ENCODE assay signal across 17 cellular contexts in genomic region chr11:44980533-44981427, GRCh38. TPM values are rescaled to one million over a fixed set of nuclear protein-coding genes. Genes with fewer than 3 reads are reported as not detected.
DNase-seq lines count a peak whose midpoint lies in the region; ATAC-seq and TF ChIP-seq lines count a peak whose summit lies in the region.
"Had no signal": no experiment of that assay in that cellular context is flagged by ENCODE, and none has a peak within 500 bp of the region (broad histone marks: within the 10 kb centered on the region; RNA-seq: fewer than 3 reads in every experiment).

No MANE protein-coding gene starts in this region.

- TF ChIP-seq CTCF in heart right ventricle (IDR thresholded peaks at IDR 0.05) (no peak), upper lobe of left lung (IDR thresholded peaks at IDR 0.05) (no peak)

- peak overlapping the region in 1 of 2 donors; percentile 22 for H3K4me3 Mint-ChIP-seq in effector memory CD8-positive, alpha-beta T cell
- H3K4me3 Mint-ChIP-seq: H9; naive thymus-derived CD4-positive, alpha-beta T cell had no signal

- H3K27me3 Mint-ChIP-seq in effector memory CD8-positive, alpha-beta T cell = no peaks in the 10 kb centered on the region
- H3K27me3 Mint-ChIP-seq: naive thymus-derived CD4-positive, alpha-beta T cell had no signal

- H3K4me1 ChIP-seq in heart right ventricle (peaks cover 0 to 45% (median 42%) of the 10 kb centered on the region in 9 donors), mucosa of stomach (ENCODE audit: control insufficient read depth, insufficient read depth, low read length) (peaks cover 58% of the 10 kb centered on the region), upper lobe of left lung (peaks cover 39 to 45% (median 42%) of the 10 kb centered on the region in 4 donors)

- TF ChIP-seq EP300 in upper lobe of left lung (IDR thresholded peaks at IDR 0.05) = no peak

- no peak for DNase-seq in heart right ventricle
- DNase-seq in Right ventricle myocardium superior = no peak
- DNase-seq in effector memory CD8-positive, alpha-beta T cell = no peak
- no peak for DNase-seq in upper lobe of left lung
- no peak for DNase-seq in COLO668 (lab: John Stamatoyannopoulos, UW; ENCODE audit: unreplicated experiment)
- DNase-seq in DMS153 treated with DMSO at 0.1 percent for 48 hours (lab: John Stamatoyannopoulos, UW; ENCODE audit: unreplicated experiment) = no peak
- DNase-seq: activated CD4-positive, alpha-beta T cell treated with anti-CD3 and anti-CD28 coated beads for 48 hours; effector CD4-positive, alpha-beta T cell; naive thymus-derived CD4-positive, alpha-beta T cell; NCI-H1694; NCI-H446; retina had no signal

- 67 to 71% methylated on average over 15 of the region's 15 CpGs for WGBS in heart right ventricle, 2 donors
- WGBS in upper lobe of left lung, 2 donors = 65 to 75% methylated on average over 6 to 15 of the region's 15 CpGs

- H3K36me3 Mint-ChIP-seq in effector memory CD8-positive, alpha-beta T cell (ENCODE audit: insufficient read depth) = peaks cover 3% of the 10 kb centered on the region
- H3K36me3 Mint-ChIP-seq: activated naive CD4-positive, alpha-beta T cell treated with anti-CD3 and anti-CD28 coated beads, Interleukin-2, amount 50 U/mL, for 72 hours; naive thymus-derived CD4-positive, alpha-beta T cell had no signal

- peak overlapping the region in 6 of 10 donors; percentile 6 to 76 (median 55) for H3K27ac ChIP-seq in heart right ventricle
- H3K27ac ChIP-seq in upper lobe of left lung = peak overlapping the region in 3 of 4 donors; percentile 68 to 85 (median 68)
- H3K27ac ChIP-seq: SJSA1 had no signal

- H3K36me3 ChIP-seq in heart right ventricle (no peaks in the 10 kb centered on the region), mucosa of stomach (ENCODE audit: control insufficient read depth, insufficient read depth, low read length) (no peaks in the 10 kb centered on the region), upper lobe of left lung (no peaks in the 10 kb centered on the region)
- H3K36me3 ChIP-seq: SJSA1 had no signal

- no peak overlapping the region for H3K4me3 ChIP-seq in heart right ventricle
- peak overlapping the region; percentile 38 for H3K4me3 ChIP-seq in mucosa of stomach (ENCODE audit: low read length)
- H3K4me3 ChIP-seq in upper lobe of left lung = no peak overlapping the region
- H3K4me3 ChIP-seq: SJSA1 had no signal

- H3K27me3 ChIP-seq in heart right ventricle (peaks cover 0 to 3% (median 0%) of the 10 kb centered on the region in 7 donors), mucosa of stomach (ENCODE audit: control insufficient read depth, insufficient read depth, low read length) (no peaks in the 10 kb centered on the region), upper lobe of left lung (no peaks in the 10 kb centered on the region)

- peaks cover 29 to 38% of the 10 kb centered on the region in 2 donors for H3K4me1 Mint-ChIP-seq in effector memory CD8-positive, alpha-beta T cell (ENCODE audit: low read depth in 2 of 2)

- H3K9me3 ChIP-seq in heart right ventricle (peaks cover 0 to 4% (median 0%) of the 10 kb centered on the region in 11 donors), mucosa of stomach (ENCODE audit: control insufficient read depth, low read length) (no peaks in the 10 kb centered on the region), upper lobe of left lung (no peaks in the 10 kb centered on the region)
- H3K9me3 ChIP-seq: SJSA1 had no signal

- no peaks in the 10 kb centered on the region for H3K9me3 Mint-ChIP-seq in effector memory CD8-positive, alpha-beta T cell
- H3K9me3 Mint-ChIP-seq: activated naive CD4-positive, alpha-beta T cell treated with anti-CD3 and anti-CD28 coated beads, Interleukin-2, amount 50 U/mL, for 72 hours; naive thymus-derived CD4-positive, alpha-beta T cell had no signal

- H3K9ac ChIP-seq in mucosa of stomach (ENCODE audit: low read length) = peak overlapping the region; percentile 62

- intact Hi-C loops in heart right ventricle (cut with DNase I) = no loop called here
- intact Hi-C loops in Right ventricle myocardium superior (cut with DNase I) = no loop called here

- no peak overlapping the region for H3K27ac Mint-ChIP-seq in effector memory CD8-positive, alpha-beta T cell
- H3K27ac Mint-ChIP-seq: activated naive CD4-positive, alpha-beta T cell treated with anti-CD3 and anti-CD28 coated beads, Interleukin-2, amount 50 U/mL, for 72 hours; naive thymus-derived CD4-positive, alpha-beta T cell had no signal

- ATAC-seq in heart right ventricle (peak in 4 of 8 donors; percentile 14 to 44 (median 38)), Right ventricle myocardium superior (ENCODE audit: poor library complexity) (no peak), upper lobe of left lung (ENCODE audit: low FRiP score in 2 of 2) (no peak), HG03025 (IDR thresholded peaks at IDR 0.05; ENCODE audit: low FRiP score, unreplicated experiment) (no peak)
- peak; percentile 21 for ATAC-seq in effector memory CD8-positive, alpha-beta T cell (replicated peaks)
- ATAC-seq: naive thymus-derived CD4-positive, alpha-beta T cell had no signal

- TF ChIP-seq POLR2A in upper lobe of left lung (IDR thresholded peaks at IDR 0.05) = no peak

RNA-seq across cellular contexts. Expression of gene TP53I11, which starts 30.1 kb away (rescaled TPM):
- total RNA-seq in heart right ventricle (10 to 100 TPM; 22.8 to 89.4 (median 32.7) TPM), Right ventricle myocardium superior (47.4 TPM), upper lobe of left lung (100 to 1,000 TPM in 3 of 6 donors, 10 to 100 TPM in 3; 55.3 to 127 (median 101) TPM)
- polyA plus RNA-seq in heart right ventricle = 10 to 100 TPM; 26.9 to 56.5 TPM
